Comparison of ENCODE assay signal across 31 cellular contexts in genomic region chr5:151413800-151414199, GRCh38.
"Had no signal": no experiment of that assay in that cellular context is flagged by ENCODE, and none has a peak within 500 bp of the region (broad histone marks: within the 10 kb centered on the region; RNA-seq: fewer than 3 reads in every experiment).

No MANE protein-coding gene starts in this region.

- H3K9me3 Mint-ChIP-seq: central memory CD8-positive, alpha-beta T cell had no signal

- H3K4me1 Mint-ChIP-seq: activated CD8-positive, alpha-beta memory T cell treated with anti-CD3 and anti-CD28 coated beads, Interleukin-2, amount 10 ng/mL, durations not matched to agents 7 days and 5 days; central memory CD8-positive, alpha-beta T cell; naive thymus-derived CD8-positive, alpha-beta T cell; stimulated activated memory B cell treated with anti-CD40 and anti-IgM and Interleukin-4, amounts not matched to agents 10 μg/mL and 1 μg/mL and 100 μg/mL, for 72 hours had no signal

- ATAC-seq: activated CD8-positive, alpha-beta memory T cell treated with anti-CD3 and anti-CD28 coated beads, Interleukin-2, amount 10 ng/mL, durations not matched to agents 7 days and 5 days; activated CD8-positive, alpha-beta T cell treated with anti-CD3 and anti-CD28 coated beads, Interleukin-2, amount 10 ng/mL, durations not matched to agents 7 days and 5 days; activated naive CD4-positive, alpha-beta T cell treated with anti-CD3 and anti-CD28 coated beads, Interleukin-2, amount 50 U/mL, for 72 hours; foreskin keratinocyte; heart right ventricle; left lobe of liver; lower lobe of right lung; naive thymus-derived CD8-positive, alpha-beta T cell; pancreas; stimulated activated memory B cell treated with anti-CD40 and anti-IgM and Interleukin-4, amounts not matched to agents 10 μg/mL and 1 μg/mL and 100 μg/mL, for 72 hours; WTC11 had no signal

- H3K36me3 ChIP-seq: esophagus muscularis mucosa, heart right ventricle, lower lobe of right lung, pancreas, sigmoid colon, stomach, thyroid gland, upper lobe of left lung, vagina had no signal

- H3K9me3 ChIP-seq: pancreas, psoas muscle, thyroid gland, vagina had no signal

- H3K4me3 ChIP-seq: esophagus muscularis mucosa, heart right ventricle, lower lobe of right lung, pancreas, psoas muscle, sigmoid colon, stomach, thyroid gland, upper lobe of left lung, vagina had no signal

- H3K27ac ChIP-seq: esophagus muscularis mucosa, foreskin keratinocyte, heart right ventricle, lower lobe of right lung, pancreas, psoas muscle, sigmoid colon, stomach, thyroid gland, upper lobe of left lung, vagina had no signal

- H3K27ac Mint-ChIP-seq: activated CD8-positive, alpha-beta memory T cell treated with anti-CD3 and anti-CD28 coated beads, Interleukin-2, amount 10 ng/mL, durations not matched to agents 7 days and 5 days; activated CD8-positive, alpha-beta T cell treated with anti-CD3 and anti-CD28 coated beads, Interleukin-2, amount 10 ng/mL, durations not matched to agents 7 days and 5 days; activated naive CD4-positive, alpha-beta T cell treated with anti-CD3 and anti-CD28 coated beads, Interleukin-2, amount 50 U/mL, for 72 hours; dendritic cell treated with granulocyte-macrophage colony-stimulating factor and Interleukin-4, amounts not matched to agents 40 ng/mL and 50 ng/mL, for 4 days; endodermal cell; naive thymus-derived CD8-positive, alpha-beta T cell; stimulated activated memory B cell treated with anti-CD40 and anti-IgM and Interleukin-4, amounts not matched to agents 10 μg/mL and 1 μg/mL and 100 μg/mL, for 72 hours; WTC11 had no signal

- DNase-seq: activated CD4-positive, alpha-beta T cell treated with anti-CD3 and anti-CD28 coated beads, Interleukin-2, amount 50 U/mL, for 1 hour; activated CD8-positive, alpha-beta memory T cell treated with anti-CD3 and anti-CD28 coated beads, Interleukin-2, amount 10 ng/mL, durations not matched to agents 7 days and 5 days; activated CD8-positive, alpha-beta T cell treated with anti-CD3 and anti-CD28 coated beads, Interleukin-2, amount 10 ng/mL, durations not matched to agents 7 days and 5 days; activated naive CD4-positive, alpha-beta T cell; activated T-cell treated with anti-CD3 and anti-CD28 coated beads, Interleukin-2, amount 50 U/mL, for 48 hours; endodermal cell; foreskin keratinocyte; heart right ventricle; kidney glomerular epithelial cell; lower lobe of right lung; mesenchymal stem cell; naive thymus-derived CD8-positive, alpha-beta T cell; nucleus accumbens; pancreas; psoas muscle; sigmoid colon; small intestine; stimulated activated CD4-positive, alpha-beta T cell treated with anti-CD3 and anti-CD28 coated beads, Interleukin-4, amount 100 ng/mL, for 4 hours; stimulated activated CD8-positive, alpha-beta memory T cell treated with anti-CD3 and anti-CD28 coated beads, Interleukin-4, amount 100 ng/mL, for 48 hours; stomach; thyroid gland; upper lobe of left lung had no signal

- H3K4me1 ChIP-seq: esophagus muscularis mucosa, foreskin keratinocyte, lower lobe of right lung, pancreas, sigmoid colon, stomach, thyroid gland, vagina had no signal

- H3K4me3 Mint-ChIP-seq: activated CD8-positive, alpha-beta memory T cell treated with anti-CD3 and anti-CD28 coated beads, Interleukin-2, amount 10 ng/mL, durations not matched to agents 7 days and 5 days; activated CD8-positive, alpha-beta T cell treated with anti-CD3 and anti-CD28 coated beads, Interleukin-2, amount 10 ng/mL, durations not matched to agents 7 days and 5 days; central memory CD8-positive, alpha-beta T cell; dendritic cell treated with granulocyte-macrophage colony-stimulating factor and Interleukin-4, amounts not matched to agents 40 ng/mL and 50 ng/mL, for 4 days; endodermal cell; naive thymus-derived CD8-positive, alpha-beta T cell; neural crest cell; stimulated activated memory B cell treated with anti-CD40 and anti-IgM and Interleukin-4, amounts not matched to agents 10 μg/mL and 1 μg/mL and 100 μg/mL, for 72 hours; WTC11 had no signal

- H3K27me3 ChIP-seq: pancreas, thyroid gland, upper lobe of left lung, vagina had no signal

- H3K36me3 Mint-ChIP-seq: activated CD8-positive, alpha-beta memory T cell treated with anti-CD3 and anti-CD28 coated beads, Interleukin-2, amount 10 ng/mL, durations not matched to agents 7 days and 5 days had no signal
